In the genomic region with DNA sequence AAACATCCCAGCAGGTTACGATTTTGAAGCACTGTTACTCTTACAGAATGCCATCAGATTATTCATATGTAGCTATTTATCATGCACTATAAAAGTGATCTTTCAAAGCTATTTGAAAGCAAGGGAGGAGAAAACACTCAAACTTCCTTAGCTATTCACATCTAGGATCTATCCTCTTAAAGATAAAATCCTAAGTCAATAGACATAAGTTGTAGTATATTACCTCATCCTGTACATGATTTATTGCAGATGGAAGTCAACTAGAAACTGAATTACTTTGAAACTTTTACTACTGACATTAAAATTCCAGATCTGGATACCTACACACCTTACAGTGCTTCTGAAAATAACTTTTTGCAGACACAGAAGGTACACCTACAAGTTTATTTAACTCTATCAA, we compare ENCODE assay signal across 30 cellular contexts.
"Had no signal": no experiment of that assay in that cellular context is flagged by ENCODE, and none has a peak within 500 bp of the region (broad histone marks: within the 10 kb centered on the region; RNA-seq: fewer than 3 reads in every experiment).

No MANE protein-coding gene starts in this region.

- ATAC-seq: activated T-cell treated with anti-CD3 and anti-CD28 coated beads, Interleukin-2, amount 50 U/mL, for 4 hours; effector memory CD8-positive, alpha-beta T cell; natural killer cell had no signal

- DNase-seq: activated B cell treated with CpG ODN at 0.5 μM for 24 hours; activated CD4-positive, alpha-beta T cell treated with anti-CD3 and anti-CD28 coated beads for 4 hours; activated CD4-positive, alpha-beta T cell treated with anti-CD3 and anti-CD28 coated beads, Interleukin-2, amount 50 U/mL, for 48 hours; activated CD8-positive, alpha-beta memory T cell treated with anti-CD3 and anti-CD28 coated beads, Interleukin-2, amount 50 U/mL, for 48 hours; activated naive CD4-positive, alpha-beta T cell; activated T-cell treated with anti-CD3 and anti-CD28 coated beads, Interleukin-2, amount 50 U/mL, for 4 hours; adrenal gland; colonic mucosa; dorsolateral prefrontal cortex; effector memory CD8-positive, alpha-beta T cell; foreskin melanocyte; glutamatergic neuron; immature natural killer cell; kidney glomerular epithelial cell; left ventricle myocardium inferior; natural killer cell; retina; spleen; stimulated activated CD4-positive, alpha-beta T cell treated with anti-CD3 and anti-CD28 coated beads, Interleukin-4, amount 100 ng/mL, for 1 hour; stimulated activated naive CD4-positive, alpha-beta T cell; T-helper 9 cell; upper lobe of left lung had no signal

- H3K27ac ChIP-seq: ascending aorta, colonic mucosa, dorsolateral prefrontal cortex, hepatocyte, spleen, thoracic aorta, upper lobe of left lung had no signal

- H3K4me3 Mint-ChIP-seq: activated B cell treated with CpG ODN at 0.5 μM for 24 hours; activated naive CD8-positive, alpha-beta T cell; activated T-cell treated with anti-CD3 and anti-CD28 coated beads, Interleukin-2, amount 50 U/mL, for 4 hours; effector memory CD8-positive, alpha-beta T cell; immature natural killer cell; natural killer cell had no signal

- H3K9me3 Mint-ChIP-seq: activated B cell treated with CpG ODN at 0.5 μM for 24 hours; activated T-cell treated with anti-CD3 and anti-CD28 coated beads, Interleukin-2, amount 50 U/mL, for 4 hours; activated T-helper 2 cell treated with anti-CD3 and anti-CD28 coated beads, Interferon-gamma antibody, Interleukin-2, Interleukin-4, amounts not matched to agents 10 μg/mL and 5 μg/mL and 100 μg/mL, durations not matched to agents 14 hours and 24 hours and 36 hours; effector memory CD8-positive, alpha-beta T cell; mesothelial cell of epicardium had no signal

- FAIRE-seq: endothelial cell of umbilical vein had no signal

- H3K27ac Mint-ChIP-seq: activated B cell treated with CpG ODN at 0.5 μM for 24 hours; activated naive CD8-positive, alpha-beta T cell; activated T-helper 2 cell treated with anti-CD3 and anti-CD28 coated beads, Interferon-gamma antibody, Interleukin-2, Interleukin-4, amounts not matched to agents 10 μg/mL and 5 μg/mL and 100 μg/mL, durations not matched to agents 14 hours and 24 hours and 36 hours; effector memory CD8-positive, alpha-beta T cell; immature natural killer cell; natural killer cell had no signal

- H3K27me3 ChIP-seq: adrenal gland, ascending aorta, breast epithelium, colonic mucosa, hepatocyte, spleen, upper lobe of left lung had no signal

- H3K4me1 ChIP-seq: breast epithelium, colonic mucosa had no signal

- H3K9me3 ChIP-seq: adrenal gland, ascending aorta, breast epithelium, colonic mucosa, left ventricle myocardium inferior, spleen, thoracic aorta, upper lobe of left lung had no signal

- H3K27me3 Mint-ChIP-seq: activated B cell treated with CpG ODN at 0.5 μM for 24 hours had no signal

- H3K36me3 Mint-ChIP-seq: activated naive CD8-positive, alpha-beta T cell; immature natural killer cell; mesothelial cell of epicardium; natural killer cell had no signal

- H3K4me3 ChIP-seq: adrenal gland, ascending aorta, colonic mucosa, dorsolateral prefrontal cortex, hepatocyte, left ventricle myocardium inferior, spleen, thoracic aorta, upper lobe of left lung had no signal

- H3K36me3 ChIP-seq: adrenal gland, ascending aorta, breast epithelium, colonic mucosa, left ventricle myocardium inferior, spleen, thoracic aorta, upper lobe of left lung had no signal

- H3K4me2 ChIP-seq: hepatocyte had no signal

- H3K4me1 Mint-ChIP-seq: activated B cell treated with CpG ODN at 0.5 μM for 24 hours, immature natural killer cell, natural killer cell had no signal

- H2AFZ ChIP-seq: hepatocyte had no signal
